In the genomic region with DNA sequence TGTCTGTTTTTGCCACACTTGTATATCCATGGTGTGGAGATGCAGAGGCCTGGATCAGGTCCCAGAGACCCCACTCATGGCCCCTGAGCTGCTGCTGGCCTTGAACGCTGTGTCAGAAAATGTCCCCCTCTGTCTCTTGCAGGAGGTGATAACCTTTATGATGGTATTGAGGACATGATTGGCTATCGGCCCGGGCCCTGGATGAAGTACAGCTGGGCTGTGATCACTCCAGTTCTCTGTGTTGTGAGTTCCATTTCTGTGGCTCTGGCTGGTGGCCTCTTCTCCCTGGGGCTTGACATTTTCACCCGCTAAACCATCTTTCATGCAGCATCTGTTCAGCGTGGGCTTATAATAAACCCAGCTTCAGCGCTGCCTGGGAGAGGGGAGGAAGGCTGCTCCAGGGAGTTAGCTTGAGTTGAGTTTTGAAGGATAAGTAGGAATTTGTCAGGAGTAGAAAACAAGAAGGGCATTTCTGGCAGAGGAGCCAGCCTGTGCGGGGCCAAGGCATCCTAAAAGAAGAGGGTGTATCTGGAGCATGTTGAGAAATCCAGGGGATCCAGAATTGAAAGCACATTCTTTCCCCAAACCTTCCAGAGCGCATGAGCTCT, we compare ENCODE assay signal across 24 cellular contexts.
A peak's percentile ranks its signal among the peaks of the same experiment; 100 is the strongest.
DNase-seq lines count a peak whose midpoint lies in the region; ATAC-seq and TF ChIP-seq lines count a peak whose summit lies in the region.
"Had no signal": no experiment of that assay in that cellular context is flagged by ENCODE, and none has a peak within 500 bp of the region (broad histone marks: within the 10 kb centered on the region; RNA-seq: fewer than 3 reads in every experiment).

No MANE protein-coding gene starts in this region.

- H3K4me2 ChIP-seq in osteoblast (ENCODE audit: insufficient read depth, low read length) = no peak overlapping the region
- H3K4me2 ChIP-seq: BLaER1 had no signal

- H3K36me3 Mint-ChIP-seq in activated naive CD4-positive, alpha-beta T cell treated with anti-CD3 and anti-CD28 coated beads, Interleukin-2, amount 10 ng/mL, durations not matched to agents 7 days and 5 days = peaks cover 23% of the 10 kb centered on the region
- H3K36me3 Mint-ChIP-seq in activated T-helper 1 cell treated with anti-CD3 and anti-CD28 coated beads, Interleukin-12 subunit alpha, Interleukin-12 subunit beta, Interleukin-2, Interleukin-4 antibody, amounts not matched to agents 30 ng/mL and 10 ng/mL and 1 ng/mL, durations not matched to agents 14 hours and 24 hours and 36 hours (ENCODE audit: low read depth) = peaks cover 28% of the 10 kb centered on the region
- H3K36me3 Mint-ChIP-seq in dendritic cell treated with granulocyte-macrophage colony-stimulating factor and Interleukin-4, amounts not matched to agents 40 ng/mL and 50 ng/mL, for 4 days (ENCODE audit: low read depth) = peaks cover 100% of the 10 kb centered on the region

- H3K27me3 ChIP-seq in osteoblast (ENCODE audit: insufficient read depth, low read length) = no peaks in the 10 kb centered on the region
- H3K27me3 ChIP-seq: BLaER1 had no signal

- peaks cover 6% of the 10 kb centered on the region for H3K4me1 ChIP-seq in osteoblast (ENCODE audit: insufficient read depth, low read length)
- H3K4me1 ChIP-seq: BLaER1 had no signal

- peak overlapping the region; percentile 58 for H3K27ac Mint-ChIP-seq in activated naive CD4-positive, alpha-beta T cell treated with anti-CD3 and anti-CD28 coated beads, Interleukin-2, amount 10 ng/mL, durations not matched to agents 7 days and 5 days
- H3K27ac Mint-ChIP-seq in activated T-helper 1 cell treated with anti-CD3 and anti-CD28 coated beads, Interleukin-12 subunit alpha, Interleukin-12 subunit beta, Interleukin-2, Interleukin-4 antibody, amounts not matched to agents 30 ng/mL and 10 ng/mL and 1 ng/mL, durations not matched to agents 14 hours and 24 hours and 36 hours = peak overlapping the region; percentile 48
- peak overlapping the region; percentile 34 for H3K27ac Mint-ChIP-seq in dendritic cell treated with granulocyte-macrophage colony-stimulating factor and Interleukin-4, amounts not matched to agents 40 ng/mL and 50 ng/mL, for 4 days

- no peaks in the 10 kb centered on the region for H4K20me1 ChIP-seq in osteoblast (ENCODE audit: insufficient read depth, low read length)

- intact Hi-C loops in activated T-helper 1 cell treated with anti-CD3 and anti-CD28 coated beads, Interleukin-12 subunit alpha, Interleukin-12 subunit beta, Interleukin-2, Interleukin-4 antibody, amounts not matched to agents 30 ng/mL and 10 ng/mL and 1 ng/mL, durations not matched to agents 14 hours and 24 hours and 36 hours (cut with micrococcal nuclease) = no loop called here
- intact Hi-C loops in dendritic cell treated with granulocyte-macrophage colony-stimulating factor and Interleukin-4, amounts not matched to agents 40 ng/mL and 50 ng/mL, for 4 days (cut with micrococcal nuclease) = no loop called here

- TF ChIP-seq CTCF in osteoblast (IDR thresholded peaks at IDR 0.05; ENCODE audit: extremely low read depth, low read depth, low read length) = no peak

- H3K9me3 ChIP-seq in osteoblast (ENCODE audit: low read depth, low read length) = no peaks in the 10 kb centered on the region
- H3K9me3 ChIP-seq: BLaER1 had no signal

- no peak for ATAC-seq in GM18861 (IDR thresholded peaks at IDR 0.05; ENCODE audit: unreplicated experiment)
- ATAC-seq in GM21367 (IDR thresholded peaks at IDR 0.05; ENCODE audit: unreplicated experiment) = no peak
- ATAC-seq: GM12878 had no signal

- no peaks in the 10 kb centered on the region for H3K79me2 ChIP-seq in osteoblast (ENCODE audit: insufficient read depth, low read length)

- CTCF ChIA-PET in activated naive CD4-positive, alpha-beta T cell treated with anti-CD3 and anti-CD28 coated beads, Interleukin-2, amount 10 ng/mL, durations not matched to agents 7 days and 5 days (lab: Charles Lee) = no interaction called here

- H3K27ac ChIP-seq in osteoblast (ENCODE audit: low read depth, low read length) = peak overlapping the region; percentile 63
- H3K27ac ChIP-seq: 22Rv1, BLaER1, RWPE1 had no signal

- H3K4me3 ChIP-seq in osteoblast (ENCODE audit: insufficient read depth, low read length) = no peak overlapping the region
- H3K4me3 ChIP-seq: BLaER1, GM12878 had no signal

- no peak overlapping the region for H3K4me3 Mint-ChIP-seq in activated naive CD4-positive, alpha-beta T cell treated with anti-CD3 and anti-CD28 coated beads, Interleukin-2, amount 10 ng/mL, durations not matched to agents 7 days and 5 days
- H3K4me3 Mint-ChIP-seq in activated T-helper 1 cell treated with anti-CD3 and anti-CD28 coated beads, Interleukin-12 subunit alpha, Interleukin-12 subunit beta, Interleukin-2, Interleukin-4 antibody, amounts not matched to agents 30 ng/mL and 10 ng/mL and 1 ng/mL, durations not matched to agents 14 hours and 24 hours and 36 hours = no peak overlapping the region
- H3K4me3 Mint-ChIP-seq in dendritic cell treated with granulocyte-macrophage colony-stimulating factor and Interleukin-4, amounts not matched to agents 40 ng/mL and 50 ng/mL, for 4 days = no peak overlapping the region
- H3K4me3 Mint-ChIP-seq: CD4-positive, alpha-beta memory T cell had no signal

- H2AFZ ChIP-seq in osteoblast (ENCODE audit: low read length) = no peak overlapping the region

- peaks cover 98% of the 10 kb centered on the region for H3K36me3 ChIP-seq in osteoblast (ENCODE audit: insufficient read depth, low read length)

- H3K9me3 Mint-ChIP-seq in activated naive CD4-positive, alpha-beta T cell treated with anti-CD3 and anti-CD28 coated beads, Interleukin-2, amount 10 ng/mL, durations not matched to agents 7 days and 5 days = no peaks in the 10 kb centered on the region
- H3K9me3 Mint-ChIP-seq in activated T-helper 1 cell treated with anti-CD3 and anti-CD28 coated beads, Interleukin-12 subunit alpha, Interleukin-12 subunit beta, Interleukin-2, Interleukin-4 antibody, amounts not matched to agents 30 ng/mL and 10 ng/mL and 1 ng/mL, durations not matched to agents 14 hours and 24 hours and 36 hours = no peaks in the 10 kb centered on the region
- H3K9me3 Mint-ChIP-seq in dendritic cell treated with granulocyte-macrophage colony-stimulating factor and Interleukin-4, amounts not matched to agents 40 ng/mL and 50 ng/mL, for 4 days = no peaks in the 10 kb centered on the region

- H3K4me1 Mint-ChIP-seq in activated naive CD4-positive, alpha-beta T cell treated with anti-CD3 and anti-CD28 coated beads, Interleukin-2, amount 10 ng/mL, durations not matched to agents 7 days and 5 days = no peaks in the 10 kb centered on the region
- H3K4me1 Mint-ChIP-seq in activated T-helper 1 cell treated with anti-CD3 and anti-CD28 coated beads, Interleukin-12 subunit alpha, Interleukin-12 subunit beta, Interleukin-2, Interleukin-4 antibody, amounts not matched to agents 30 ng/mL and 10 ng/mL and 1 ng/mL, durations not matched to agents 14 hours and 24 hours and 36 hours (ENCODE audit: low read depth) = no peaks in the 10 kb centered on the region
- no peaks in the 10 kb centered on the region for H3K4me1 Mint-ChIP-seq in dendritic cell treated with granulocyte-macrophage colony-stimulating factor and Interleukin-4, amounts not matched to agents 40 ng/mL and 50 ng/mL, for 4 days (ENCODE audit: low read depth)

- H3K27me3 Mint-ChIP-seq in activated naive CD4-positive, alpha-beta T cell treated with anti-CD3 and anti-CD28 coated beads, Interleukin-2, amount 10 ng/mL, durations not matched to agents 7 days and 5 days = no peaks in the 10 kb centered on the region
- no peaks in the 10 kb centered on the region for H3K27me3 Mint-ChIP-seq in activated T-helper 1 cell treated with anti-CD3 and anti-CD28 coated beads, Interleukin-12 subunit alpha, Interleukin-12 subunit beta, Interleukin-2, Interleukin-4 antibody, amounts not matched to agents 30 ng/mL and 10 ng/mL and 1 ng/mL, durations not matched to agents 14 hours and 24 hours and 36 hours (ENCODE audit: insufficient read depth)
- no peaks in the 10 kb centered on the region for H3K27me3 Mint-ChIP-seq in dendritic cell treated with granulocyte-macrophage colony-stimulating factor and Interleukin-4, amounts not matched to agents 40 ng/mL and 50 ng/mL, for 4 days
- H3K27me3 Mint-ChIP-seq: CD4-positive, alpha-beta memory T cell had no signal

- DNase-seq in activated naive CD4-positive, alpha-beta T cell treated with anti-CD3 and anti-CD28 coated beads, Interleukin-2, amount 10 ng/mL, durations not matched to agents 7 days and 5 days = no peak
- no peak for DNase-seq in activated naive CD4-positive, alpha-beta T cell treated with Interleukin-2 at 50 U/mL for 16 hours
- no peak for DNase-seq in activated T-helper 1 cell treated with anti-CD3 and anti-CD28 coated beads, Interleukin-12 subunit alpha, Interleukin-12 subunit beta, Interleukin-2, Interleukin-4 antibody, amounts not matched to agents 30 ng/mL and 10 ng/mL and 1 ng/mL, durations not matched to agents 14 hours and 24 hours and 36 hours (ENCODE audit: low spot score)
- DNase-seq in osteoblast (ENCODE audit: insufficient read length, low spot score, missing footprints) = peak; percentile 2
- no peak for DNase-seq in NK-92 treated with Interleukin-12 subunit alpha and Interleukin-12 subunit beta, amount 100 ng/mL, for 24 hours (lab: John Stamatoyannopoulos, UW)
- DNase-seq: ACHN; CD4-positive, alpha-beta memory T cell; DND-41; GOT3; HCEC 1CT; KBM-7; NCI-H1092 treated with DMSO at 0.1 percent for 48 hours; NCI-H1436 treated with DMSO at 0.1 percent for 48 hours; NCI-H1930; NCI-H2227 treated with DMSO at 0.1 percent for 48 hours; NCI-H510A treated with DMSO at 0.1 percent for 48 hours; NCI-H748 treated with DMSO at 0.1 percent for 48 hours had no signal
